In the genomic region with DNA sequence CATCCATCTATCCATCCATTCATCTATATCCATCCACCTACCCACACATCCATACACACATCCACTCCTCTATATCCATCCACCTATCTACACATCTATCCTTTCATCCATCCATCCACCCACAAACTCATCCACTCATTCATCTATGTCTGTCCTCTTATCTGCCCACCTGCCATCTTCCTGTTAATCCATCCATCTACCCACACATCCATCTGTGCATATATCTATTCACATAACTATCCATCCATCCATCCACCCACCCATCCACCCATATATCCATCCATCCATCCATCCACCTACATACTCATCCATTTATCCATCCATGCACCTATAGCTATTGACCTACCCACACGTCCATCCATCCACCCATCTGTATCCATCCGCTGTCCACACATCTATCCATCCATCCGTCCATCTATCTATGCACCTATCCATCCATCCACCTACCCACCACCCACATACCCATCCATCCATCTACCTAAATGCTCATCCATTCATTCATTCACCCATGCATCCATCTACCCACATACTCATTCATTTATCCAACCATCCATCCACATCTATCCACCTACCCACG, we compare ENCODE assay signal across 7 cellular contexts.
"Had no signal": no experiment of that assay in that cellular context is flagged by ENCODE, and none has a peak within 500 bp of the region (broad histone marks: within the 10 kb centered on the region; RNA-seq: fewer than 3 reads in every experiment).

No MANE protein-coding gene starts in this region.

- H2AFZ ChIP-seq: GM23338 had no signal

- H3K4me3 ChIP-seq: GM23338, HAP-1 had no signal

- H3K9ac ChIP-seq: KMS-11 had no signal

- FAIRE-seq: HTR-8/SVneo had no signal

- H3K27ac ChIP-seq: KMS-11 had no signal

- H3K4me1 ChIP-seq: HAP-1 had no signal

- DNase-seq: H7, Karpas-422 had no signal

- H3K9me3 ChIP-seq: HAP-1 had no signal

- H3K4me2 ChIP-seq: GM23338, KMS-11 had no signal

- ATAC-seq: GM23338, HCT116 had no signal

- H3K36me3 ChIP-seq: HAP-1 had no signal
